ENCODE assay signal across 22 cellular contexts in the genomic region with DNA sequence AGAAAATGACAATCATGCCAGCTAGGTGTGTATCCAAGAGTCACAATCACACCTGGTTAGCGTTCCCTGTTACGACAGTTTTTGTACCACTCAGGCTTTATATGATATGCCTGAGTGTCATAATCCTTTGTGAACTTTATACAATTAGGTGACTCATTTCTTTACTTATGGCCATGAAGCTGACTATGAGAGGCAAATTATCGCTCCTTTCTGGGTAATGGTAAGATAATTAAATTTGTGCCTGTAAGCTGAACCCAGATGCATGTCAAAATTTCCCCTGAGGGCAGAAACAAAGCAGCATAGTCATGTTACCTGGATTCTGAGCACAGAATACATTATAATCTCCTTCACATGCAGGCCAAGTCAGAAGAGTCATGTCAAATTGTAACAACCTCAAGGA.
DNase-seq lines count a peak whose midpoint lies in the region; ATAC-seq, FAIRE-seq and TF ChIP-seq lines count a peak whose summit lies in the region.
"Had no signal": no experiment of that assay in that cellular context is flagged by ENCODE, and none has a peak within 500 bp of the region (broad histone marks: within the 10 kb centered on the region; RNA-seq: fewer than 3 reads in every experiment).

No MANE protein-coding gene starts in this region.

- no peak overlapping the region for H3K14ac ChIP-seq in neuronal stem cell (ENCODE audit: low read length)

- no peak overlapping the region for H2AFZ ChIP-seq in neuronal stem cell (ENCODE audit: low read length)
- H2AFZ ChIP-seq: GM23248 had no signal

- no peak for TF ChIP-seq CTCF in epithelial cell of esophagus (IDR thresholded peaks at IDR 0.05; ENCODE audit: insufficient read depth, low read depth, low read length, missing control alignments)

- peak; percentile 4 for DNase-seq in NCI-H2107 (lab: John Stamatoyannopoulos, UW)
- peak; percentile 3 for DNase-seq in NCI-H526 treated with DMSO at 0.1 percent for 48 hours (lab: John Stamatoyannopoulos, UW)
- peak; percentile 56 for DNase-seq in epithelial cell of esophagus (ENCODE audit: low read depth)
- DNase-seq in small intestine = peak; percentile 58
- DNase-seq in activated T-cell treated with anti-CD3 and anti-CD28 coated beads, Interleukin-2, amount 50 U/mL, for 4 hours = no peak
- no peak for DNase-seq in neuronal stem cell (ENCODE audit: low spot score)
- DNase-seq: ACHN; BE2C; C1 segment of cervical spinal cord; CD4-positive, CD25-positive, alpha-beta regulatory T cell; CD8-positive, alpha-beta memory T cell; COR-L47; DMS 273 treated with DMSO at 0.1 percent for 48 hours; DMS53; DND-41; GM23248 had no signal

- no peak overlapping the region for H2BK5ac ChIP-seq in neuronal stem cell (ENCODE audit: low read length)

- H3K18ac ChIP-seq in neuronal stem cell (ENCODE audit: low read length) = no peak overlapping the region

- H2AK5ac ChIP-seq in neuronal stem cell (ENCODE audit: low read depth, low read length) = no peak overlapping the region

- H3K4me1 ChIP-seq in small intestine (ENCODE audit: control insufficient read depth in 2 of 2, insufficient read depth in 1 of 2, low read depth in 1 of 2, low read length in 1 of 2) = no peaks in the 10 kb centered on the region
- H3K4me1 ChIP-seq in neuronal stem cell (ENCODE audit: control insufficient read depth in 2 of 2, insufficient read depth in 1 of 2, low read depth in 1 of 2, low read length in 2 of 2) = no peaks in the 10 kb centered on the region
- H3K4me1 ChIP-seq: BE2C, HAP-1 had no signal

- no peak for ATAC-seq in activated T-cell treated with anti-CD3 and anti-CD28 coated beads, Interleukin-2, amount 50 U/mL, for 4 hours
- no peak for ATAC-seq in GM19452 (IDR thresholded peaks at IDR 0.05; ENCODE audit: unreplicated experiment)
- ATAC-seq: GM12878 had no signal

- H4K91ac ChIP-seq in neuronal stem cell (ENCODE audit: low read depth, low read length, poor library complexity) = no peak overlapping the region

- H3K4me3 Mint-ChIP-seq in activated T-cell treated with anti-CD3 and anti-CD28 coated beads, Interleukin-2, amount 50 U/mL, for 4 hours = no peak overlapping the region
- H3K4me3 Mint-ChIP-seq: CD4-positive, CD25-positive, alpha-beta regulatory T cell; CD8-positive, alpha-beta memory T cell had no signal

- H3K9me3 ChIP-seq in small intestine (ENCODE audit: control insufficient read depth, low read depth) = no peaks in the 10 kb centered on the region
- no peaks in the 10 kb centered on the region for H3K9me3 ChIP-seq in neuronal stem cell (replicated peaks in 1 of 2; ENCODE audit: control insufficient read depth in 2 of 2, insufficient read depth in 1 of 2, low read depth in 1 of 2, low read length in 2 of 2)
- H3K9me3 ChIP-seq: BE2C, HAP-1 had no signal

- H3K36me3 Mint-ChIP-seq in activated T-cell treated with anti-CD3 and anti-CD28 coated beads, Interleukin-2, amount 50 U/mL, for 4 hours (ENCODE audit: insufficient read depth) = no peaks in the 10 kb centered on the region
- H3K36me3 Mint-ChIP-seq: CD4-positive, CD25-positive, alpha-beta regulatory T cell; CD8-positive, alpha-beta memory T cell had no signal

- no peak overlapping the region for H3K4ac ChIP-seq in neuronal stem cell (ENCODE audit: low read length)

- H2BK120ac ChIP-seq in neuronal stem cell (ENCODE audit: low read depth, low read length) = no peak overlapping the region

- H3K23ac ChIP-seq in neuronal stem cell (ENCODE audit: low read depth, low read length, poor library complexity) = no peak overlapping the region

- H3K4me1 Mint-ChIP-seq in activated T-cell treated with anti-CD3 and anti-CD28 coated beads, Interleukin-2, amount 50 U/mL, for 4 hours (ENCODE audit: low read depth) = no peaks in the 10 kb centered on the region
- H3K4me1 Mint-ChIP-seq: CD8-positive, alpha-beta memory T cell had no signal

- no peak overlapping the region for H3K9ac ChIP-seq in neuronal stem cell (ENCODE audit: low read depth, low read length, poor library complexity)
- H3K9ac ChIP-seq: GM23248 had no signal

- H2BK12ac ChIP-seq in neuronal stem cell (ENCODE audit: low read length) = no peak overlapping the region

- WGBS in small intestine, 3 donors = 29 to 73% methylated on average over 3 of the region's 3 CpGs; no CpG with 5 or more reads in 1 of the 3 donors
- WGBS in neuronal stem cell (ENCODE audit: extremely low coverage in 2 of 2, insufficient read length in 2 of 2, insufficient replicate concordance in 1 of 2), 2 donors = no CpG with 5 or more reads among the region's 3 CpGs

- H3K36me3 ChIP-seq in small intestine (ENCODE audit: control insufficient read depth in 2 of 2, insufficient read depth in 2 of 2, low read length in 2 of 2) (no peaks in the 10 kb centered on the region), neuronal stem cell (replicated peaks in 1 of 2; ENCODE audit: control insufficient read depth in 2 of 2, insufficient read depth in 2 of 2, low read length in 2 of 2) (no peaks in the 10 kb centered on the region)
- H3K36me3 ChIP-seq: BE2C, HAP-1 had no signal

- no peak overlapping the region for H3K4me3 ChIP-seq in epithelial cell of esophagus (ENCODE audit: low read length)
- no peak overlapping the region for H3K4me3 ChIP-seq in small intestine (ENCODE audit: low read depth in 1 of 2, low read length in 2 of 2)
- no peak overlapping the region for H3K4me3 ChIP-seq in neuronal stem cell (ENCODE audit: low read length in 2 of 2)
- H3K4me3 ChIP-seq: GM12878, GM23248, HAP-1 had no signal

- H3K27ac ChIP-seq in small intestine (ENCODE audit: low read depth in 1 of 2, low read length in 1 of 2) = no peak overlapping the region
- no peak overlapping the region for H3K27ac ChIP-seq in neuronal stem cell (replicated peaks; ENCODE audit: low read length)
- H3K27ac ChIP-seq: GM23248, HL-60 had no signal

- no peaks in the 10 kb centered on the region for H3K9me3 Mint-ChIP-seq in activated T-cell treated with anti-CD3 and anti-CD28 coated beads, Interleukin-2, amount 50 U/mL, for 4 hours
- H3K9me3 Mint-ChIP-seq: CD4-positive, CD25-positive, alpha-beta regulatory T cell; CD8-positive, alpha-beta memory T cell had no signal

- H3K27me3 Mint-ChIP-seq in activated T-cell treated with anti-CD3 and anti-CD28 coated beads, Interleukin-2, amount 50 U/mL, for 4 hours (ENCODE audit: low read depth) = no peaks in the 10 kb centered on the region
- H3K27me3 Mint-ChIP-seq: CD8-positive, alpha-beta memory T cell had no signal

- H4K8ac ChIP-seq in neuronal stem cell (ENCODE audit: low read depth, low read length) = no peak overlapping the region

- no peak overlapping the region for H3K4me2 ChIP-seq in neuronal stem cell (ENCODE audit: insufficient read depth, low read length, poor library complexity, severe bottlenecking)

- H3K27me3 ChIP-seq in small intestine (ENCODE audit: control insufficient read depth in 2 of 2, insufficient read depth in 2 of 2, low read length in 2 of 2) = no peaks in the 10 kb centered on the region
- H3K27me3 ChIP-seq in neuronal stem cell (ENCODE audit: control insufficient read depth in 3 of 3, insufficient read depth in 3 of 3, low read depth in 1 of 3, low read length in 3 of 3) = no peaks in the 10 kb centered on the region
- H3K27me3 ChIP-seq: BE2C had no signal

- H2BK15ac ChIP-seq in neuronal stem cell (ENCODE audit: low read length) = no peak overlapping the region

- no peaks in the 10 kb centered on the region for H3K79me1 ChIP-seq in neuronal stem cell (ENCODE audit: low read depth, low read length)

- no peak for FAIRE-seq in small intestine (lab: Jason Lieb, UNC)
- FAIRE-seq: A204.1, GM12878, GM19239 had no signal

Comparison
In these comparisons a context has a peak if more than half of its experiments do, and no peak if none do; other contexts are left out.
1. DNase-seq: peak in NCI-H2107 (single experiment), NCI-H526 treated with DMSO at 0.1 percent for 48 hours (single experiment), epithelial cell of esophagus (single experiment) and small intestine (single experiment); none in activated T-cell treated with anti-CD3 and anti-CD28 coated beads, Interleukin-2, amount 50 U/mL, for 4 hours (single experiment) and neuronal stem cell (single experiment).